ENCODE assay signal across 1 cellular context in the genomic region with DNA sequence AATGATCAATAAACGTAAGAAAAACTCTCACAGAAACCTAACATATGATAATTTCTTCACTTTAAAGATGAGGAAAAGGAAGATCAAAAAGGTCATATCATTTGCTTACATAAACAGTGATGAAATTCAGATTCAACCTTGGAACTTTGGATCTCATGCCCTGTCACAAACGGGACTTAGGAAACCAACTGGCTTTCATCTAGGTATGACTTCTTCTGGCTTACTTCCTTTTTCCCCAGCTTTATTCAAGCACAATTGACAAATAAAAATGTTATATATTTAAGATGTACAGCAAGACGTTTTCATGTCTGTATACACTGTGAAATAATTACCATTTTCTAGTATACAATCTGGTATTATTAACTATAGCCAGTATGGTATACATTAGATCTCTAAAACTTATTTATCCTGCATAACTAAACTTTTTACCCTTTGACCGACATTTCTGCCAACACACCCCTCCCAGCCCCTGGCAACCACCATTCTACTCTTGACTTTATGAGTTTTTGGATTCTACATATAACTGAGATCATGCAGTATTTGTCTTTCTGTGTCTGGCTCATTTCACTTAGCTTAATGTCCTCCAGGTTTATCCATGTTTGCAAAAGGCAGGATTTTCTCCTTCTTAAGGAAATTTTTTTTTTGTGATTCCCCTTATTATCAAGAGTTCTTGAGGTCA.
TF ChIP-seq lines count a peak whose summit lies in the region.

No MANE protein-coding gene starts in this region.

TF ChIP-seq in HepG2, 621 proteins besides CTCF, POLR2A, EP300 and RAD21 (continued from another document and continues in another):
- TF ChIP-seq, protein P1, sequence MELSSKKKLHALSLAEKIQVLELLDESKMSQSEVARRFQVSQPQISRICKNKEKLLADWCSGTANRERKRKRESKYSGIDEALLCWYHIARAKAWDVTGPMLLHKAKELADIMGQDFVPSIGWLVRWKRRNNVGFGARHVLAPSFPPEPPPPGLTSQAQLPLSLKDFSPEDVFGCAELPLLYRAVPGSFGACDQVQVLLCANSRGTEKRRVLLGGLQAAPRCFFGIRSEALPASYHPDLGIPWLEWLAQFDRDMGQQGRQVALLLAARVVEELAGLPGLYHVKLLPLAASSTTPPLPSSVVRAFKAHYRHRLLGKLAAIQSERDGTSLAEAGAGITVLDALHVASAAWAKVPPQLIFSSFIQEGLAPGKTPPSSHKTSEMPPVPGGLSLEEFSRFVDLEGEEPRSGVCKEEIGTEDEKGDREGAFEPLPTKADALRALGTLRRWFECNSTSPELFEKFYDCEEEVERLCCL (CRISPR knock-in tag; IDR thresholded peaks at IDR 0.05; ENCODE audit: borderline replicate concordance), result no peak
- TF ChIP-seq SMYD3 (CRISPR knock-in tag; IDR thresholded peaks at IDR 0.05), result peak; percentile 25; the same call in 1 of the 2 replicates
- peak; percentile 33; the same call in 1 of the 2 replicates for TF ChIP-seq HHEX (CRISPR knock-in tag; IDR thresholded peaks at IDR 0.05)
- no peak for TF ChIP-seq CCAR2 (optimal IDR thresholded peaks at IDR 0.05; ENCODE audit: low read depth, low read length)
- TF ChIP-seq ZNF75D (CRISPR knock-in tag; IDR thresholded peaks at IDR 0.05; ENCODE audit: borderline replicate concordance), result no peak
- TF ChIP-seq ZNF468 (CRISPR knock-in tag; IDR thresholded peaks at IDR 0.05), result no peak
- TF ChIP-seq BCL6 (CRISPR knock-in tag; IDR thresholded peaks at IDR 0.05), result peak; percentile 89
- TF ChIP-seq KDM6A (CRISPR knock-in tag; IDR thresholded peaks at IDR 0.05; ENCODE audit: low read depth), result peak; percentile 93
- no peak for TF ChIP-seq ZNF326 (CRISPR knock-in tag; IDR thresholded peaks at IDR 0.05; ENCODE audit: borderline replicate concordance)
- peak; percentile 98 for TF ChIP-seq PPARG (CRISPR knock-in tag; conservative IDR thresholded peaks at IDR 0.05)
- peak; percentile 58; the same call in 1 of the 2 replicates for TF ChIP-seq TBX3 (IDR thresholded peaks at IDR 0.05; ENCODE audit: borderline replicate concordance)
- peak in 1 of 2 experiments; percentile 94; a peak in 2 of 4 replicates for TF ChIP-seq ATF4 (CRISPR knock-in tag; IDR thresholded peaks at IDR 0.05)
- no peak for TF ChIP-seq ZNF510 (CRISPR knock-in tag; IDR thresholded peaks at IDR 0.05; ENCODE audit: low read depth)
- no peak for TF ChIP-seq ZNF724P (CRISPR knock-in tag; IDR thresholded peaks at IDR 0.05; ENCODE audit: borderline replicate concordance)
- TF ChIP-seq ZBTB7B (CRISPR knock-in tag; IDR thresholded peaks at IDR 0.05), result no peak
- TF ChIP-seq DPF2 (CRISPR knock-in tag; IDR thresholded peaks at IDR 0.05; ENCODE audit: borderline replicate concordance, low read depth), result peak; percentile 89
- no peak for TF ChIP-seq ZSCAN31 (CRISPR knock-in tag; IDR thresholded peaks at IDR 0.05; ENCODE audit: low read depth)
- no peak for TF ChIP-seq DR1 (CRISPR knock-in tag; IDR thresholded peaks at IDR 0.05)
- TF ChIP-seq CREB1 (IDR thresholded peaks at IDR 0.05), result peak; percentile 45; the same call in 1 of the 2 replicates
- TF ChIP-seq CREB1 (CRISPR knock-in tag; IDR thresholded peaks at IDR 0.05), result peak; percentile 65
- TF ChIP-seq, protein P2, sequence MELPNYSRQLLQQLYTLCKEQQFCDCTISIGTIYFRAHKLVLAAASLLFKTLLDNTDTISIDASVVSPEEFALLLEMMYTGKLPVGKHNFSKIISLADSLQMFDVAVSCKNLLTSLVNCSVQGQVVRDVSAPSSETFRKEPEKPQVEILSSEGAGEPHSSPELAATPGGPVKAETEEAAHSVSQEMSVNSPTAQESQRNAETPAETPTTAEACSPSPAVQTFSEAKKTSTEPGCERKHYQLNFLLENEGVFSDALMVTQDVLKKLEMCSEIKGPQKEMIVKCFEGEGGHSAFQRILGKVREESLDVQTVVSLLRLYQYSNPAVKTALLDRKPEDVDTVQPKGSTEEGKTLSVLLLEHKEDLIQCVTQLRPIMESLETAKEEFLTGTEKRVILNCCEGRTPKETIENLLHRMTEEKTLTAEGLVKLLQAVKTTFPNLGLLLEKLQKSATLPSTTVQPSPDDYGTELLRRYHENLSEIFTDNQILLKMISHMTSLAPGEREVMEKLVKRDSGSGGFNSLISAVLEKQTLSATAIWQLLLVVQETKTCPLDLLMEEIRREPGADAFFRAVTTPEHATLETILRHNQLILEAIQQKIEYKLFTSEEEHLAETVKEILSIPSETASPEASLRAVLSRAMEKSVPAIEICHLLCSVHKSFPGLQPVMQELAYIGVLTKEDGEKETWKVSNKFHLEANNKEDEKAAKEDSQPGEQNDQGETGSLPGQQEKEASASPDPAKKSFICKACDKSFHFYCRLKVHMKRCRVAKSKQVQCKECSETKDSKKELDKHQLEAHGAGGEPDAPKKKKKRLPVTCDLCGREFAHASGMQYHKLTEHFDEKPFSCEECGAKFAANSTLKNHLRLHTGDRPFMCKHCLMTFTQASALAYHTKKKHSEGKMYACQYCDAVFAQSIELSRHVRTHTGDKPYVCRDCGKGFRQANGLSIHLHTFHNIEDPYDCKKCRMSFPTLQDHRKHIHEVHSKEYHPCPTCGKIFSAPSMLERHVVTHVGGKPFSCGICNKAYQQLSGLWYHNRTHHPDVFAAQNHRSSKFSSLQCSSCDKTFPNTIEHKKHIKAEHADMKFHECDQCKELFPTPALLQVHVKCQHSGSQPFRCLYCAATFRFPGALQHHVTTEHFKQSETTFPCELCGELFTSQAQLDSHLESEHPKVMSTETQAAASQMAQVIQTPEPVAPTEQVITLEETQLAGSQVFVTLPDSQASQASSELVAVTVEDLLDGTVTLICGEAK (IDR thresholded peaks at IDR 0.05), result peak; percentile 39; the same call in 1 of the 2 replicates
- TF ChIP-seq, protein P2 (CRISPR knock-in tag; IDR thresholded peaks at IDR 0.05), result no peak
- TF ChIP-seq CHCHD3 (CRISPR knock-in tag; IDR thresholded peaks at IDR 0.05), result no peak
- TF ChIP-seq ELF4 (CRISPR knock-in tag; IDR thresholded peaks at IDR 0.05; ENCODE audit: borderline replicate concordance), result 0 out of 2 replicates have a peak, but pooled peaks have one; percentile 12
- TF ChIP-seq RARA (CRISPR knock-in tag; IDR thresholded peaks at IDR 0.05), result peak; percentile 86
- no peak for TF ChIP-seq SOX6 (IDR thresholded peaks at IDR 0.05)
- peak; percentile 93 for TF ChIP-seq SOX6 (CRISPR knock-in tag; IDR thresholded peaks at IDR 0.05)
- no peak for TF ChIP-seq HIVEP1 (CRISPR knock-in tag; IDR thresholded peaks at IDR 0.05)
- TF ChIP-seq ONECUT2 (CRISPR knock-in tag; IDR thresholded peaks at IDR 0.05), result peak; percentile 30; the same call in 1 of the 2 replicates
- TF ChIP-seq IKZF4 (CRISPR knock-in tag; IDR thresholded peaks at IDR 0.05; ENCODE audit: borderline replicate concordance, low read depth, not compliant biosample characterization), result no peak
- peak; percentile 31; the same call in 1 of the 2 replicates for TF ChIP-seq KMT2A (CRISPR knock-in tag; IDR thresholded peaks at IDR 0.05)
- TF ChIP-seq ZNF792 (CRISPR knock-in tag; IDR thresholded peaks at IDR 0.05), result peak; percentile 68
- TF ChIP-seq FOXP4 (CRISPR knock-in tag; IDR thresholded peaks at IDR 0.05), result peak; percentile 90
- no peak for TF ChIP-seq ZNF562 (CRISPR knock-in tag; IDR thresholded peaks at IDR 0.05; ENCODE audit: borderline replicate concordance)
- TF ChIP-seq ZNF264 (CRISPR knock-in tag; IDR thresholded peaks at IDR 0.05), result peak; percentile 64; the same call in 1 of the 2 replicates
- peak; percentile 99 for TF ChIP-seq ASH2L (IDR thresholded peaks at IDR 0.05; ENCODE audit: insufficient read length, low read depth, low read length)
- TF ChIP-seq TOE1 (CRISPR knock-in tag; IDR thresholded peaks at IDR 0.05), result peak; percentile 90; the same call in 1 of the 2 replicates
- TF ChIP-seq ZNF12 (CRISPR knock-in tag; IDR thresholded peaks at IDR 0.05), result peak; percentile 42; the same call in 1 of the 2 replicates
- peak; percentile 85; the same call in 1 of the 2 replicates for TF ChIP-seq TARDBP (CRISPR knock-in tag; IDR thresholded peaks at IDR 0.05)
- peak; percentile 98 for TF ChIP-seq RXRB (CRISPR knock-in tag; IDR thresholded peaks at IDR 0.05; ENCODE audit: borderline replicate concordance)
- TF ChIP-seq, protein P3, sequence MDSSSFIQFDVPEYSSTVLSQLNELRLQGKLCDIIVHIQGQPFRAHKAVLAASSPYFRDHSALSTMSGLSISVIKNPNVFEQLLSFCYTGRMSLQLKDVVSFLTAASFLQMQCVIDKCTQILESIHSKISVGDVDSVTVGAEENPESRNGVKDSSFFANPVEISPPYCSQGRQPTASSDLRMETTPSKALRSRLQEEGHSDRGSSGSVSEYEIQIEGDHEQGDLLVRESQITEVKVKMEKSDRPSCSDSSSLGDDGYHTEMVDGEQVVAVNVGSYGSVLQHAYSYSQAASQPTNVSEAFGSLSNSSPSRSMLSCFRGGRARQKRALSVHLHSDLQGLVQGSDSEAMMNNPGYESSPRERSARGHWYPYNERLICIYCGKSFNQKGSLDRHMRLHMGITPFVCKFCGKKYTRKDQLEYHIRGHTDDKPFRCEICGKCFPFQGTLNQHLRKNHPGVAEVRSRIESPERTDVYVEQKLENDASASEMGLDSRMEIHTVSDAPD (CRISPR knock-in tag; IDR thresholded peaks at IDR 0.05), result no peak
- TF ChIP-seq HNRNPUL1 (IDR thresholded peaks at IDR 0.05; ENCODE audit: low read depth, low read length), result no peak
- TF ChIP-seq, protein P4, sequence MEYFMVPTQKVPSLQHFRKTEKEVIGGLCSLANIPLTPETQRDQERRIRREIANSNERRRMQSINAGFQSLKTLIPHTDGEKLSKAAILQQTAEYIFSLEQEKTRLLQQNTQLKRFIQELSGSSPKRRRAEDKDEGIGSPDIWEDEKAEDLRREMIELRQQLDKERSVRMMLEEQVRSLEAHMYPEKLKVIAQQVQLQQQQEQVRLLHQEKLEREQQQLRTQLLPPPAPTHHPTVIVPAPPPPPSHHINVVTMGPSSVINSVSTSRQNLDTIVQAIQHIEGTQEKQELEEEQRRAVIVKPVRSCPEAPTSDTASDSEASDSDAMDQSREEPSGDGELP (IDR thresholded peaks at IDR 0.05; ENCODE audit: borderline replicate concordance, low read depth), result no peak
- TF ChIP-seq MXI1 (IDR thresholded peaks at IDR 0.05; ENCODE audit: borderline replicate concordance, low read depth, low read length), result no peak; the same call in 2 of the 3 replicates
- TF ChIP-seq FOXC1 (CRISPR knock-in tag; IDR thresholded peaks at IDR 0.05; ENCODE audit: borderline replicate concordance), result no peak
- TF ChIP-seq, protein P5, sequence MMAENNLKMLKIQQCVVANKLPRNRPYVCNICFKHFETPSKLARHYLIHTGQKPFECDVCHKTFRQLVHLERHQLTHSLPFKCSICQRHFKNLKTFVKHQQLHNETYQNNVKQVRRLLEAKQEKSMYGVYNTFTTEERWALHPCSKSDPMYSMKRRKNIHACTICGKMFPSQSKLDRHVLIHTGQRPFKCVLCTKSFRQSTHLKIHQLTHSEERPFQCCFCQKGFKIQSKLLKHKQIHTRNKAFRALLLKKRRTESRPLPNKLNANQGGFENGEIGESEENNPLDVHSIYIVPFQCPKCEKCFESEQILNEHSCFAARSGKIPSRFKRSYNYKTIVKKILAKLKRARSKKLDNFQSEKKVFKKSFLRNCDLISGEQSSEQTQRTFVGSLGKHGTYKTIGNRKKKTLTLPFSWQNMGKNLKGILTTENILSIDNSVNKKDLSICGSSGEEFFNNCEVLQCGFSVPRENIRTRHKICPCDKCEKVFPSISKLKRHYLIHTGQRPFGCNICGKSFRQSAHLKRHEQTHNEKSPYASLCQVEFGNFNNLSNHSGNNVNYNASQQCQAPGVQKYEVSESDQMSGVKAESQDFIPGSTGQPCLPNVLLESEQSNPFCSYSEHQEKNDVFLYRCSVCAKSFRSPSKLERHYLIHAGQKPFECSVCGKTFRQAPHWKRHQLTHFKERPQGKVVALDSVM (CRISPR knock-in tag; IDR thresholded peaks at IDR 0.05), result peak; percentile 13; the same call in 1 of the 2 replicates
- no peak for TF ChIP-seq SNAI1 (CRISPR knock-in tag; IDR thresholded peaks at IDR 0.05; ENCODE audit: borderline replicate concordance)
- no peak for TF ChIP-seq ETV6 (CRISPR knock-in tag; conservative IDR thresholded peaks at IDR 0.05)
